ENCODE assay signal across 16 cellular contexts in genomic region chr7:76198202-76198601, GRCh38.
"Had no signal": no experiment of that assay in that cellular context is flagged by ENCODE, and none has a peak within 500 bp of the region (broad histone marks: within the 10 kb centered on the region; RNA-seq: fewer than 3 reads in every experiment).

No MANE protein-coding gene starts in this region.

- H3K9me3 ChIP-seq: esophagus muscularis mucosa, gastroesophageal sphincter, neutrophil, right atrium auricular region, upper lobe of right lung, vagina had no signal

- H3K4me1 ChIP-seq: upper lobe of right lung, vagina had no signal

- H3K27ac Mint-ChIP-seq: nephron progenitor cell had no signal

- H3K27me3 ChIP-seq: right atrium auricular region, vagina had no signal

- H3K4me2 ChIP-seq: smooth muscle cell had no signal

- H3K36me3 ChIP-seq: esophagus muscularis mucosa, gastroesophageal sphincter, neutrophil, right atrium auricular region, upper lobe of right lung, vagina had no signal

- H3K27ac ChIP-seq: coronary artery, esophagus muscularis mucosa, gastroesophageal sphincter, neutrophil, right atrium auricular region, upper lobe of right lung, vagina had no signal

- H3K9me3 Mint-ChIP-seq: nephron progenitor cell had no signal

- DNase-seq: effector CD4-positive, alpha-beta T cell; foreskin fibroblast; kidney glomerular epithelial cell; mesendoderm; naive B cell; nephron progenitor cell; stimulated activated CD4-positive, alpha-beta T cell treated with anti-CD3 and anti-CD28 coated beads, Interleukin-2, amount 100 ng/mL, for 48 hours; stimulated activated naive CD4-positive, alpha-beta T cell treated with Interleukin-2 at 50 U/mL for 16 hours; upper lobe of right lung had no signal

- H3K4me3 Mint-ChIP-seq: nephron progenitor cell had no signal

- H3K4me3 ChIP-seq: coronary artery, esophagus muscularis mucosa, gastroesophageal sphincter, right atrium auricular region, smooth muscle cell, upper lobe of right lung, vagina had no signal

- H3K4me1 Mint-ChIP-seq: naive B cell had no signal

- H3K36me3 Mint-ChIP-seq: naive B cell had no signal
